13 cellular contexts compared by ENCODE assay signal in the genomic region with DNA sequence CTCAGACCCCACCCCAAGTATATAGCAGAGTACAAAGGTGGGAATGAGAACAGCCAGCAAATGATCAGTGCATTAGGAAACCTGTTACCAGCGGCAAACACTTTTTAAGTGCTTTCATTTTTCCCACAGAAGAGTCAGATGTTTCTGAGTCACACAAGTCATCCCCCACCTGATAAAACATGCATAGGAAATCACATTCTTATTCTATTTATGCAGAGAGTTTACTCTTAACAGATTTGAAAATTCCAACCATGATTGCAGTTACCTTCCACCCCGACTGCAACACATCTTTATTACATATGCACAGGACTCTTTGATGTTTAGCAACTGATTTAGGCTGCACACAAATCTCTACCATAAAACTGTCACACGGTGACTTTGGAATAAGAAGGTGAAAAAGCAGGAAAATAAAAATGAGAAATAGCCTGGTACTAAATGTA.
A peak's percentile ranks its signal among the peaks of the same experiment; 100 is the strongest.
DNase-seq lines count a peak whose midpoint lies in the region; ATAC-seq and TF ChIP-seq lines count a peak whose summit lies in the region.
"Had no signal": no experiment of that assay in that cellular context is flagged by ENCODE, and none has a peak within 500 bp of the region (broad histone marks: within the 10 kb centered on the region; RNA-seq: fewer than 3 reads in every experiment).

No MANE protein-coding gene starts in this region.

- no peak for TF ChIP-seq POLR2A in esophagus muscularis mucosa (IDR thresholded peaks at IDR 0.05; ENCODE audit: low read depth)

- H3K4me3 ChIP-seq in HEK293 (ENCODE audit: low read depth, low read length) (no peak overlapping the region), skeletal muscle satellite cell (ENCODE audit: low read length) (peak overlapping the region; percentile 50), esophagus muscularis mucosa (no peak overlapping the region)
- H3K4me3 ChIP-seq: thyroid gland had no signal

- H3K4me1 ChIP-seq in HEK293 (ENCODE audit: control insufficient read depth, insufficient read depth, low read length) (no peaks in the 10 kb centered on the region), skeletal muscle satellite cell (ENCODE audit: control insufficient read depth, insufficient read depth, low read length) (peaks cover 40% of the 10 kb centered on the region), esophagus muscularis mucosa (peaks cover 0 to 30% (median 4%) of the 10 kb centered on the region in 4 donors)

- DNase-seq in glomerular visceral epithelial cell (ENCODE audit: extremely low spot score) = peak; percentile 39
- no peak for DNase-seq in esophagus muscularis mucosa (ENCODE audit: extremely low spot score)
- no peak for DNase-seq in activated CD4-positive, alpha-beta T cell treated with anti-CD3 and anti-CD28 coated beads for 4 hours
- no peak for DNase-seq in activated T-cell treated with anti-CD3 and anti-CD28 coated beads, Interleukin-2, amount 50 U/mL, for 48 hours
- DNase-seq: cortex of kidney, DMS 273 treated with DMSO at 0.1 percent for 48 hours, NCI-H510A treated with DMSO at 0.1 percent for 48 hours, occipital lobe, thyroid gland had no signal

- intact Hi-C loops in esophagus muscularis mucosa (cut with DNase I) = no loop called here

- ATAC-seq in GM19395 (IDR thresholded peaks at IDR 0.05; ENCODE audit: unreplicated experiment) = no peak

- TF ChIP-seq CTCF in HEK293 (tag by site-specific recombination; IDR thresholded peaks at IDR 0.05) (no peak), esophagus muscularis mucosa (IDR thresholded peaks at IDR 0.05) (no peak)

- H3K9ac ChIP-seq in skeletal muscle satellite cell (ENCODE audit: low read depth, low read length) = peak overlapping the region; percentile 30

- 75% methylated on average over 3 of the region's 3 CpGs for WGBS in esophagus muscularis mucosa

- H3K36me3 ChIP-seq in HEK293 (ENCODE audit: control insufficient read depth in 2 of 2, insufficient read depth in 1 of 2, low read length in 2 of 2) = no peaks in the 10 kb centered on the region
- no peaks in the 10 kb centered on the region for H3K36me3 ChIP-seq in skeletal muscle satellite cell (ENCODE audit: insufficient read depth, low read length)
- no peaks in the 10 kb centered on the region for H3K36me3 ChIP-seq in esophagus muscularis mucosa
- H3K36me3 ChIP-seq: thyroid gland had no signal

- CTCF ChIA-PET in HEK293 (lab: Yijun Ruan, JAX) = no interaction called here

- H3K27ac ChIP-seq in HEK293 (ENCODE audit: extremely low read depth, low read depth, low read length) (no peak overlapping the region), angular gyrus (ENCODE audit: low read depth, low read length) (peak overlapping the region; percentile 85), esophagus muscularis mucosa (replicated peaks in 1 of 4) (no peak overlapping the region)
- H3K27ac ChIP-seq: thyroid gland had no signal

- H3K9me3 ChIP-seq in HEK293 (ENCODE audit: control insufficient read depth, insufficient read depth, low read depth, low read length) (no peaks in the 10 kb centered on the region), skeletal muscle satellite cell (replicated peaks; ENCODE audit: low read length) (no peaks in the 10 kb centered on the region), esophagus muscularis mucosa (no peaks in the 10 kb centered on the region)
- H3K9me3 ChIP-seq: thyroid gland had no signal

- TF ChIP-seq EP300 in esophagus muscularis mucosa (IDR thresholded peaks at IDR 0.05) = no peak

- POLR2A ChIA-PET in HEK293 (lab: Yijun Ruan, JAX) = no interaction called here

- H3K4me2 ChIP-seq in skeletal muscle satellite cell (ENCODE audit: low read length) = peak overlapping the region; percentile 77

- H3K27me3 ChIP-seq in skeletal muscle satellite cell (ENCODE audit: control insufficient read depth, insufficient read depth, low read length) (no peaks in the 10 kb centered on the region), esophagus muscularis mucosa (no peaks in the 10 kb centered on the region)
- H3K27me3 ChIP-seq: thyroid gland had no signal

TF ChIP-seq in HEK293, 187 proteins besides CTCF, POLR2A, EP300 and RAD21:
- TF ChIP-seq ZNF560 (tag by site-specific recombination; IDR thresholded peaks at IDR 0.05; ENCODE audit: borderline replicate concordance) = no peak
- TF ChIP-seq ZNF677 (tag by site-specific recombination; IDR thresholded peaks at IDR 0.05) = no peak
- peak; percentile 31; the same call in 1 of the 2 replicates for TF ChIP-seq TCF7L2 (IDR thresholded peaks at IDR 0.05; ENCODE audit: borderline replicate concordance, low read depth, low read length)
- TF ChIP-seq, protein P1, sequence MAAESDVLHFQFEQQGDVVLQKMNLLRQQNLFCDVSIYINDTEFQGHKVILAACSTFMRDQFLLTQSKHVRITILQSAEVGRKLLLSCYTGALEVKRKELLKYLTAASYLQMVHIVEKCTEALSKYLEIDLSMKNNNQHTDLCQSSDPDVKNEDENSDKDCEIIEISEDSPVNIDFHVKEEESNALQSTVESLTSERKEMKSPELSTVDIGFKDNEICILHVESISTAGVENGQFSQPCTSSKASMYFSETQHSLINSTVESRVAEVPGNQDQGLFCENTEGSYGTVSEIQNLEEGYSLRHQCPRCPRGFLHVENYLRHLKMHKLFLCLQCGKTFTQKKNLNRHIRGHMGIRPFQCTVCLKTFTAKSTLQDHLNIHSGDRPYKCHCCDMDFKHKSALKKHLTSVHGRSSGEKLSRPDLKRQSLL (tag by site-specific recombination; IDR thresholded peaks at IDR 0.05) = no peak
- no peak for TF ChIP-seq ZNF571 (tag by site-specific recombination; IDR thresholded peaks at IDR 0.05)
- no peak for TF ChIP-seq ZNF449 (tag by site-specific recombination; IDR thresholded peaks at IDR 0.05)
- no peak for TF ChIP-seq ZSCAN23 (tag by site-specific recombination; IDR thresholded peaks at IDR 0.05)
- TF ChIP-seq ZNF768 (tag by site-specific recombination; IDR thresholded peaks at IDR 0.05) = no peak
- no peak for TF ChIP-seq ZNF391 (tag by site-specific recombination; IDR thresholded peaks at IDR 0.05; ENCODE audit: borderline replicate concordance, low read depth)
- peak; percentile 42; the same call in 1 of the 2 replicates for TF ChIP-seq GFI1B (tag by site-specific recombination; IDR thresholded peaks at IDR 0.05)
